ENCODE assay signal across 21 cellular contexts in the genomic region with DNA sequence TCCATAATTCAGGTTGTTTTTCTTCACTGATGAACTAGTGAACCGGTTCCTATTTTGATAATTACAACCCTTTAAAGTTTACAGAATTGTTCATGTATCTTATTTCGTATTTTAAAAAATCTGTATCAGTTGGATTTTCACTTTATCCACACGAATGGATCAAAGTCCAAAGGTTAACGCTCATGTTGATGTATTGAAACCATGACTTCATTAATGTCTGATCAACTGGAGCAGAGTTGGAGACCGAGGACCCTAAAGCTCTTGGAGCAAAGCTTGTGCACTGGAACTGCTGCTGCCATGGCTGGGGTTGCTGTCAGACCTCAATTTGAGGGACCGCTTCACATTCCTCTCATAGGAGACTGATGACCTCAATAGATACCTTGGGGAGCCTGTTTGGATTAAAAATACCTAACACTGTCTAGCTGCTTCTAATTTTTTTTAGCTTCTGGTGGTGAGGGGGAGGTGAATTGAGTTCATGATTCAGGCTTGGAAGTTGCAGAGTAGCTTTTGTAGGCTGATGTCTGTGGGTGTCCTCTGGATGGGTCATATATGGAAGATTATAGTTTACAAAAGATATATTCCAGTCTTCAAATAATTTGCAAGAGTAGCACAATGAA. TPM values are rescaled to one million over a fixed set of nuclear protein-coding genes. Genes with fewer than 3 reads are reported as not detected.
DNase-seq lines count a peak whose midpoint lies in the region; ATAC-seq and TF ChIP-seq lines count a peak whose summit lies in the region.
"Had no signal": no experiment of that assay in that cellular context is flagged by ENCODE, and none has a peak within 500 bp of the region (broad histone marks: within the 10 kb centered on the region; RNA-seq: fewer than 3 reads in every experiment).

No MANE protein-coding gene starts in this region.

- no peaks in the 10 kb centered on the region for H3F3A ChIP-seq in smooth muscle cell (ENCODE audit: low read depth)

- no peaks in the 10 kb centered on the region for H3K9me3 ChIP-seq in right atrium auricular region
- H3K9me3 ChIP-seq in liver (ENCODE audit: control insufficient read depth in 4 of 4, low read length in 3 of 4): no peaks in the 10 kb centered on the region
- no peaks in the 10 kb centered on the region for H3K9me3 ChIP-seq in smooth muscle cell (replicated peaks; ENCODE audit: low read depth)
- H3K9me3 ChIP-seq: A549, BE2C had no signal

- H3K27ac ChIP-seq in right atrium auricular region (no peak overlapping the region), liver (ENCODE audit: low read depth in 1 of 2, low read length in 2 of 2) (peak overlapping the region; percentile 42 to 79), smooth muscle cell (ENCODE audit: low read depth) (peak overlapping the region; percentile 16)
- H3K27ac ChIP-seq: A549, neural progenitor cell had no signal

- ATAC-seq in Right ventricle myocardium superior (ENCODE audit: poor library complexity): peak; percentile 39
- ATAC-seq: A549 had no signal

- H3K27ac Mint-ChIP-seq in brain: peak overlapping the region in 3 of 5 experiments; percentile 2 to 60 (median 2)
- H3K27ac Mint-ChIP-seq: activated CD4-positive, alpha-beta T cell treated with anti-CD3 and anti-CD28 coated beads, Interleukin-2, amount 10 ng/mL, durations not matched to agents 7 days and 5 days; activated naive CD8-positive, alpha-beta T cell treated with anti-CD3 and anti-CD28 coated beads for 36 hours; activated T-helper 2 cell treated with anti-CD3 and anti-CD28 coated beads, Interferon-gamma antibody, Interleukin-2, Interleukin-4, amounts not matched to agents 10 μg/mL and 5 μg/mL and 100 μg/mL, durations not matched to agents 14 hours and 24 hours and 36 hours; memory B cell; neural progenitor cell had no signal

- DNase-seq in Right ventricle myocardium superior (no peak), right atrium auricular region (ENCODE audit: low spot score) (no peak), smooth muscle cell (lab: John Stamatoyannopoulos, UW; ENCODE audit: unreplicated experiment) (no peak), NCI-H1694 treated with DMSO at 0.1 percent for 48 hours (lab: John Stamatoyannopoulos, UW) (no peak), foreskin fibroblast (no peak)
- DNase-seq in NK-92 treated with Interleukin-12 subunit alpha and Interleukin-12 subunit beta, amount 100 ng/mL, for 24 hours (lab: John Stamatoyannopoulos, UW): no peak
- DNase-seq: activated CD4-positive, alpha-beta T cell treated with anti-CD3 and anti-CD28 coated beads, Interleukin-2, amount 10 ng/mL, durations not matched to agents 7 days and 5 days; activated CD8-positive, alpha-beta memory T cell treated with anti-CD3 and anti-CD28 coated beads, Interleukin-2, amount 50 U/mL, for 4 hours; activated naive CD8-positive, alpha-beta T cell treated with anti-CD3 and anti-CD28 coated beads for 36 hours; BE2C; NCI-H1436; NCI-H69; SIG-M5; substantia nigra; T-helper 1 cell had no signal

- intact Hi-C loops in Right ventricle myocardium superior (cut with DNase I): no loop called here

- no peak overlapping the region for H3K4me3 ChIP-seq in right atrium auricular region
- H3K4me3 ChIP-seq in liver (ENCODE audit: low read depth in 1 of 3, low read length in 3 of 3): no peak overlapping the region
- no peak overlapping the region for H3K4me3 ChIP-seq in smooth muscle cell
- no peak overlapping the region for H3K4me3 ChIP-seq in foreskin fibroblast (ENCODE audit: low read depth in 1 of 2, low read length in 2 of 2)
- H3K4me3 ChIP-seq: A549, neural progenitor cell had no signal

- H3K4me1 ChIP-seq in right atrium auricular region (peaks cover 0 to 4% of the 10 kb centered on the region in 2 donors), liver (ENCODE audit: control insufficient read depth in 4 of 4, insufficient read depth in 4 of 4, low read length in 3 of 4) (peaks cover 4 to 13% (median 8%) of the 10 kb centered on the region in 4 donors), smooth muscle cell (ENCODE audit: low read depth) (peaks cover 8% of the 10 kb centered on the region)
- H3K4me1 ChIP-seq: BE2C had no signal

- no peaks in the 10 kb centered on the region for H3K27me3 Mint-ChIP-seq in brain
- H3K27me3 Mint-ChIP-seq: activated CD4-positive, alpha-beta T cell treated with anti-CD3 and anti-CD28 coated beads, Interleukin-2, amount 10 ng/mL, durations not matched to agents 7 days and 5 days; activated naive CD8-positive, alpha-beta T cell treated with anti-CD3 and anti-CD28 coated beads for 36 hours; memory B cell had no signal

- no peaks in the 10 kb centered on the region for H3K79me2 ChIP-seq in smooth muscle cell (ENCODE audit: low read depth)

- H2AFZ ChIP-seq in smooth muscle cell (ENCODE audit: low read depth): no peak overlapping the region
- H2AFZ ChIP-seq: neural progenitor cell had no signal

- TF ChIP-seq RAD21 in liver (IDR thresholded peaks at IDR 0.05): no peak

- no peak for TF ChIP-seq CTCF in right atrium auricular region (IDR thresholded peaks at IDR 0.05)
- no peak for TF ChIP-seq CTCF in brain (conservative IDR thresholded peaks at IDR 0.05)
- no peak for TF ChIP-seq CTCF in liver (IDR thresholded peaks at IDR 0.05; ENCODE audit: low read depth, low read length, missing input control)
- TF ChIP-seq CTCF in smooth muscle cell (IDR thresholded peaks at IDR 0.05; ENCODE audit: borderline replicate concordance, insufficient read depth, poor library complexity, severe bottlenecking): no peak
- no peak for TF ChIP-seq CTCF in foreskin fibroblast (IDR thresholded peaks at IDR 0.05; ENCODE audit: low read depth, low read length)

- peak overlapping the region; percentile 25 for H3K4me2 ChIP-seq in smooth muscle cell
- H3K4me2 ChIP-seq: A549, neural progenitor cell had no signal

- H3K9me3 Mint-ChIP-seq in brain: peaks cover 0 to 5% (median 3%) of the 10 kb centered on the region in 5 experiments
- H3K9me3 Mint-ChIP-seq: activated CD4-positive, alpha-beta T cell treated with anti-CD3 and anti-CD28 coated beads, Interleukin-2, amount 10 ng/mL, durations not matched to agents 7 days and 5 days; activated naive CD8-positive, alpha-beta T cell treated with anti-CD3 and anti-CD28 coated beads for 36 hours; activated T-helper 2 cell treated with anti-CD3 and anti-CD28 coated beads, Interferon-gamma antibody, Interleukin-2, Interleukin-4, amounts not matched to agents 10 μg/mL and 5 μg/mL and 100 μg/mL, durations not matched to agents 14 hours and 24 hours and 36 hours; memory B cell had no signal

- H3K4me3 Mint-ChIP-seq in brain: no peak overlapping the region
- H3K4me3 Mint-ChIP-seq: activated CD4-positive, alpha-beta T cell treated with anti-CD3 and anti-CD28 coated beads, Interleukin-2, amount 10 ng/mL, durations not matched to agents 7 days and 5 days; activated naive CD8-positive, alpha-beta T cell treated with anti-CD3 and anti-CD28 coated beads for 36 hours; memory B cell; neural progenitor cell had no signal

- peaks cover 28% of the 10 kb centered on the region for H3K4me1 Mint-ChIP-seq in brain
- H3K4me1 Mint-ChIP-seq: activated CD4-positive, alpha-beta T cell treated with anti-CD3 and anti-CD28 coated beads, Interleukin-2, amount 10 ng/mL, durations not matched to agents 7 days and 5 days; memory B cell; neural progenitor cell had no signal

- 47% methylated on average over 6 of the region's 6 CpGs for WGBS in liver
- WGBS in smooth muscle cell (ENCODE audit: low lambda C conversion rate): 86% methylated on average over 6 of the region's 6 CpGs

- H3K9ac ChIP-seq in liver (ENCODE audit: low read depth in 1 of 2, low read length in 2 of 2) (no peak overlapping the region), smooth muscle cell (ENCODE audit: low read depth) (no peak overlapping the region)
- H3K9ac ChIP-seq: neural progenitor cell had no signal

- H3K36me3 ChIP-seq in right atrium auricular region (no peaks in the 10 kb centered on the region), liver (ENCODE audit: control insufficient read depth in 4 of 4, insufficient read depth in 3 of 4, low read depth in 1 of 4, low read length in 3 of 4) (no peaks in the 10 kb centered on the region), smooth muscle cell (ENCODE audit: low read depth) (no peaks in the 10 kb centered on the region)
- H3K36me3 ChIP-seq: neural progenitor cell had no signal

- H4K20me1 ChIP-seq in smooth muscle cell (ENCODE audit: low read depth): no peaks in the 10 kb centered on the region

- no peaks in the 10 kb centered on the region for H3K27me3 ChIP-seq in right atrium auricular region
- H3K27me3 ChIP-seq in liver (ENCODE audit: control insufficient read depth in 4 of 4, insufficient read depth in 4 of 4, low read length in 3 of 4): no peaks in the 10 kb centered on the region
- H3K27me3 ChIP-seq in smooth muscle cell (ENCODE audit: low read depth): no peaks in the 10 kb centered on the region
- H3K27me3 ChIP-seq: BE2C, neural progenitor cell had no signal

- H3K36me3 Mint-ChIP-seq in brain: peaks cover 62% of the 10 kb centered on the region

TF ChIP-seq in liver, 16 proteins besides CTCF, POLR2A, EP300 and RAD21:
- TF ChIP-seq HNF4A (conservative IDR thresholded peaks at IDR 0.05) (peak; percentile 84 to 89), FOXA2 (IDR thresholded peaks at IDR 0.05) (no peak), GABPA (IDR thresholded peaks at IDR 0.05 in 1 of 2, conservative IDR thresholded peaks at IDR 0.05 in 1 of 2) (no peak), HNF4G (IDR thresholded peaks at IDR 0.05) (peak; percentile 48), SP1 (IDR thresholded peaks at IDR 0.05) (peak; percentile 62)
- TF ChIP-seq, protein P1, sequence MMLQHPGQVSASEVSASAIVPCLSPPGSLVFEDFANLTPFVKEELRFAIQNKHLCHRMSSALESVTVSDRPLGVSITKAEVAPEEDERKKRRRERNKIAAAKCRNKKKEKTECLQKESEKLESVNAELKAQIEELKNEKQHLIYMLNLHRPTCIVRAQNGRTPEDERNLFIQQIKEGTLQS (IDR thresholded peaks at IDR 0.05): no peak

RNA-seq across cellular contexts. Expression of gene KIAA1958, which starts 45.1 kb away (rescaled TPM):
- total RNA-seq in Right ventricle myocardium superior (3.9 TPM), right atrium auricular region (1 to 10 TPM; 1.9 to 4.1 TPM), liver (1 to 10 TPM; 4.5 to 7.1 TPM), smooth muscle cell (1.8 and 3.0 TPM in 2 replicates)
- polyA plus RNA-seq in brain (ENCODE audit: insufficient read depth, low read depth, low replicate concordance) (5.9 TPM), liver (1 to 10 TPM in 1 of 2 donors, under 1 TPM in 1; 0.99 to 2.1 TPM), smooth muscle cell (0.96 and 1.1 TPM in 2 replicates)

Comparison
In these comparisons a context has a peak if more than half of its experiments do, and no peak if none do; other contexts are left out.
1. H3K27ac ChIP-seq: peak in liver (2 of 2) and smooth muscle cell (single experiment); none in right atrium auricular region (0 of 2).